14 cellular contexts compared by ENCODE assay signal in genomic region chr11:104015649-104016415, GRCh38. TPM values are rescaled to one million over a fixed set of nuclear protein-coding genes. Genes with fewer than 3 reads are reported as not detected.
A peak's percentile ranks its signal among the peaks of the same experiment; 100 is the strongest.
DNase-seq lines count a peak whose midpoint lies in the region; ATAC-seq and TF ChIP-seq lines count a peak whose summit lies in the region.
"Had no signal": no experiment of that assay in that cellular context is flagged by ENCODE, and none has a peak within 500 bp of the region (broad histone marks: within the 10 kb centered on the region; RNA-seq: fewer than 3 reads in every experiment).

No MANE protein-coding gene starts in this region.

- ATAC-seq in GM18511 (IDR thresholded peaks at IDR 0.05; ENCODE audit: unreplicated experiment) (peak; percentile 92), GM21367 (IDR thresholded peaks at IDR 0.05; ENCODE audit: unreplicated experiment) (peak; percentile 96), HG02943 (IDR thresholded peaks at IDR 0.05; ENCODE audit: low read depth, unreplicated experiment) (peak; percentile 87), HG03558 (IDR thresholded peaks at IDR 0.05; ENCODE audit: extremely low read depth, unreplicated experiment) (peak; percentile 89)

- H3K36me3 Mint-ChIP-seq in activated naive CD8-positive, alpha-beta T cell treated with anti-CD3 and anti-CD28 coated beads for 36 hours: no peaks in the 10 kb centered on the region

- H3K4me1 ChIP-seq in esophagus squamous epithelium: no peaks in the 10 kb centered on the region
- H3K4me1 ChIP-seq: HAP-1, SJCRH30, suprapubic skin had no signal

- no peak overlapping the region for H3K27ac ChIP-seq in esophagus squamous epithelium
- H3K27ac ChIP-seq: epithelial cell of prostate, KMS-11, SJCRH30, suprapubic skin had no signal

- no peaks in the 10 kb centered on the region for H3K4me1 Mint-ChIP-seq in activated naive CD8-positive, alpha-beta T cell treated with anti-CD3 and anti-CD28 coated beads for 36 hours

- no peaks in the 10 kb centered on the region for H3K9me3 ChIP-seq in esophagus squamous epithelium
- H3K9me3 ChIP-seq: HAP-1, SJCRH30, suprapubic skin had no signal

- no peaks in the 10 kb centered on the region for H3K27me3 Mint-ChIP-seq in activated naive CD8-positive, alpha-beta T cell treated with anti-CD3 and anti-CD28 coated beads for 36 hours

- DNase-seq in esophagus squamous epithelium (lab: John Stamatoyannopoulos, UW) (no peak), GOT3 (lab: John Stamatoyannopoulos, UW) (no peak), kidney glomerular epithelial cell (lab: John Stamatoyannopoulos, UW) (no peak)
- no peak for DNase-seq in activated naive CD8-positive, alpha-beta T cell treated with anti-CD3 and anti-CD28 coated beads for 36 hours
- DNase-seq: NCI-H2227 treated with DMSO at 0.1 percent for 48 hours, SJCRH30 had no signal

- H3K4me3 Mint-ChIP-seq in activated naive CD8-positive, alpha-beta T cell treated with anti-CD3 and anti-CD28 coated beads for 36 hours: no peak overlapping the region

- H3K27ac Mint-ChIP-seq in activated naive CD8-positive, alpha-beta T cell treated with anti-CD3 and anti-CD28 coated beads for 36 hours: no peak overlapping the region

- intact Hi-C loops in esophagus squamous epithelium (cut with DNase I): no loop called here

- no peak overlapping the region for H3K4me3 ChIP-seq in esophagus squamous epithelium
- H3K4me3 ChIP-seq: HAP-1, SJCRH30, suprapubic skin had no signal

- no peak for TF ChIP-seq CTCF in esophagus squamous epithelium (IDR thresholded peaks at IDR 0.05)

- H3K9me3 Mint-ChIP-seq in activated naive CD8-positive, alpha-beta T cell treated with anti-CD3 and anti-CD28 coated beads for 36 hours: no peaks in the 10 kb centered on the region

- 68 to 71% methylated on average over 3 of the region's 3 CpGs for WGBS in esophagus squamous epithelium, 2 donors

- H3K27me3 ChIP-seq in esophagus squamous epithelium: peaks cover 0 to 7% (median 0%) of the 10 kb centered on the region in 4 donors
- H3K27me3 ChIP-seq: SJCRH30, suprapubic skin had no signal

- no peaks in the 10 kb centered on the region for H3K36me3 ChIP-seq in esophagus squamous epithelium
- H3K36me3 ChIP-seq: HAP-1, SJCRH30, suprapubic skin had no signal

- TF ChIP-seq POLR2A in esophagus squamous epithelium (IDR thresholded peaks at IDR 0.05): no peak

RNA-seq across cellular contexts. Expression of gene DDI1, which starts 20.6 kb away (rescaled TPM):
- total RNA-seq in esophagus squamous epithelium: not detected
- not detected for total RNA-seq in activated naive CD8-positive, alpha-beta T cell treated with anti-CD3 and anti-CD28 coated beads for 36 hours
- total RNA-seq: SJCRH30, suprapubic skin had no signal
